10 cellular contexts compared by ENCODE assay signal in the genomic region with DNA sequence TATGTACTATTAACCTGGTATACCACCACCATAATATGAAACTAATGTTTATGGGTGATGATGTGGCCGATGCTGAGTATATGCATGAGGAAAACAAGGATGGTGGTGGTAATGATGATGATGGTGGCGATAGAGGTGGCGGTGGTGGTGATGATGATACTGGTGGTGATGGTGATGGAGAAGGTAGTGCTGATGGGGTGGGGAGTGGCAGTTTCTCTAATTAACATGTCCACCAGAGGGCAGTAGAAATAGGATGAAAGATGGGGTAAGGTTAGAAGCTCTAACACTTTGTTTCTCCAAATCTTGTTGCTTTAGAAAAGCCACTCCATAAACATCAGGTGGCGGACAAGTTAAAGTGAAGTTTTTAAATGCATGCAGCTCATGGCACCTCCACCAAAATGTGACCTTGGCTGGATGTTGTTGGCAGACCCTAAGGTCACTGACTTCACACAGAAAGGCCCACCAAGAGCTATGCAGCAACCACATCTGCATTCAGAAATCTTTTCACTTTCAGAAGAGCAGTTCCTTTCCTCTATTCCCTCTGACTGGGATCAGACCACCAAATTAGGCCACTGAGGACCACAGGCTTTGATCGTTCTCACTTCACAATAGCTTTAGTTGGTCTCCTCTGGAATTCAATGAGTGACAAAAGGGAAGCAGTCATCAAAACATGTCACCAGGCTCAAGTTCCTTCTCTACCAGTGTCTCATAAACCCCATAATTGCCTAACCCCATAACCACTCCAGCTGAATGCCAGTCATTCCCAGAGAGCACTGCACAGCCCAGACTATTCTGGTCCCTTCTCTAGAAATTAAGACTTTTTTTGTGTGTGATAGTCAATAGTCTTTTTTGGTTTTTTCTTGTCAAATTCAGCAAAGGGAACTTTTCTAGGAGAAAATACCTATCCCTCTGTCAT. TPM values are rescaled to one million over a fixed set of nuclear protein-coding genes. Genes with fewer than 3 reads are reported as not detected.
DNase-seq lines count a peak whose midpoint lies in the region; ATAC-seq, FAIRE-seq and TF ChIP-seq lines count a peak whose summit lies in the region.
"Had no signal": no experiment of that assay in that cellular context is flagged by ENCODE, and none has a peak within 500 bp of the region (broad histone marks: within the 10 kb centered on the region; RNA-seq: fewer than 3 reads in every experiment).

No MANE protein-coding gene starts in this region.

- CTCF ChIA-PET in H1 (lab: Charles Lee; ENCODE audit: partially characterized antibody) = interaction anchor here (0.6 to 17.2 kb wide), 28 partner anchors 9 to 713 kb away, joined by 3 to 240 read pairs (median 3); no protein-coding TSS in a partner anchor

- H3K79me2 ChIP-seq in H1 (ENCODE audit: control insufficient read depth in 1 of 2, insufficient read depth in 2 of 2, low read length in 2 of 2) = no peaks in the 10 kb centered on the region; a peak in 1 of 4 replicates

- no peaks in the 10 kb centered on the region for H3K79me1 ChIP-seq in H1 (ENCODE audit: low read depth, low read length)

- no peak overlapping the region for H2BK12ac ChIP-seq in H1 (ENCODE audit: low read depth, low read length)

- no peak for FAIRE-seq in H1 (lab: Jason Lieb, UNC)
- FAIRE-seq: colon had no signal

- ATAC-seq in activated naive CD4-positive, alpha-beta T cell treated with anti-CD3 and anti-CD28 coated beads, Interleukin-2, amount 50 U/mL, for 72 hours = peak; percentile 51 to 80
- ATAC-seq in HG02571 (IDR thresholded peaks at IDR 0.05; ENCODE audit: unreplicated experiment) = peak; percentile 70

- H4K5ac ChIP-seq in H1 (ENCODE audit: insufficient read length, low read depth, low read length) = no peak overlapping the region

- TF ChIP-seq RAD21 in H1 (IDR thresholded peaks at IDR 0.05 in 1 of 2, conservative IDR thresholded peaks at IDR 0.05 in 1 of 2; ENCODE audit: low read depth in 2 of 2, low read length in 2 of 2) = peak; percentile 42 to 53

- no peak overlapping the region for H3K56ac ChIP-seq in H1 (replicated peaks; ENCODE audit: insufficient read length, low read depth, low read length)

- H3K9me3 ChIP-seq in H1 (ENCODE audit: insufficient read depth in 2 of 2, low read depth in 1 of 2, low read length in 1 of 2) = no peaks in the 10 kb centered on the region
- H3K9me3 ChIP-seq: HAP-1 had no signal

- no peak overlapping the region for H3K9ac ChIP-seq in H1 (replicated peaks in 1 of 4; ENCODE audit: extremely low read depth in 1 of 4, low read depth in 3 of 4, low read length in 3 of 4)

- H2BK5ac ChIP-seq in H1 (ENCODE audit: low read depth, low read length) = no peak overlapping the region

- no peak overlapping the region for H3K4ac ChIP-seq in H1 (replicated peaks; ENCODE audit: insufficient read length, low read depth, low read length)

- no peak overlapping the region for H2BK20ac ChIP-seq in H1 (ENCODE audit: low read length)

- TF ChIP-seq POLR2A in H1 (IDR thresholded peaks at IDR 0.05; ENCODE audit: control extremely low read depth in 1 of 2, low read depth in 2 of 2, low read length in 2 of 2) = no peak

- no peak overlapping the region for H3K23ac ChIP-seq in H1 (ENCODE audit: insufficient read length)

- no peaks in the 10 kb centered on the region for H3K36me3 ChIP-seq in H1 (ENCODE audit: control insufficient read depth in 2 of 4, insufficient read depth in 4 of 4, low read length in 3 of 4)
- H3K36me3 ChIP-seq: HAP-1 had no signal

- H3K4me1 Mint-ChIP-seq in osteocyte (ENCODE audit: unreplicated experiment) = peaks cover 10% of the 10 kb centered on the region

- H3K4me1 ChIP-seq in H1 (replicated peaks in 1 of 4; ENCODE audit: control insufficient read depth in 3 of 4, insufficient read depth in 4 of 4, low read length in 3 of 4) = peaks cover 2 to 7% (median 3%) of the 10 kb centered on the region in 4 experiments; a peak in 4 of 7 replicates

- no peak overlapping the region for H4K91ac ChIP-seq in H1 (replicated peaks; ENCODE audit: insufficient read length, low read length)

- no peak overlapping the region for H3K4me3 ChIP-seq in H1 (ENCODE audit: extremely low read depth in 1 of 4, insufficient read depth in 2 of 4, low read depth in 3 of 4, low read length in 4 of 4)
- H3K4me3 ChIP-seq: HAP-1 had no signal

- H3K23me2 ChIP-seq in H1 (ENCODE audit: low read depth, low read length) = peaks cover 11% of the 10 kb centered on the region

- no peaks in the 10 kb centered on the region for H4K20me1 ChIP-seq in H1 (replicated peaks in 1 of 2; ENCODE audit: control insufficient read depth in 1 of 2, insufficient read depth in 2 of 2, low read length in 2 of 2)

- peak in 2 of 3 experiments; percentile 50 to 57; a peak in 3 of 4 replicates for TF ChIP-seq CTCF in H1 (IDR thresholded peaks at IDR 0.05; ENCODE audit: control extremely low read depth in 1 of 3, insufficient read depth in 1 of 3, low read depth in 1 of 3, low read length in 3 of 3)
- peak; percentile 64 for TF ChIP-seq CTCF in osteocyte (IDR thresholded peaks at IDR 0.05)

- no peak for TF ChIP-seq EP300 in H1 (IDR thresholded peaks at IDR 0.05; ENCODE audit: borderline replicate concordance in 1 of 2, low read depth in 2 of 2, low read length in 2 of 2)

- H3K27me3 Mint-ChIP-seq in osteocyte (ENCODE audit: unreplicated experiment) = peaks cover 90% of the 10 kb centered on the region

- H3K36me3 Mint-ChIP-seq in activated naive CD4-positive, alpha-beta T cell treated with anti-CD3 and anti-CD28 coated beads, Interleukin-2, amount 50 U/mL, for 72 hours = peaks cover 0 to 4% of the 10 kb centered on the region in 2 donors
- no peaks in the 10 kb centered on the region for H3K36me3 Mint-ChIP-seq in osteocyte (ENCODE audit: unreplicated experiment)

- H2AK5ac ChIP-seq in H1 (ENCODE audit: low read depth, low read length) = no peak overlapping the region

- no peak overlapping the region for H3K14ac ChIP-seq in H1 (ENCODE audit: insufficient read length)

- no peak overlapping the region for H3K4me3 Mint-ChIP-seq in osteocyte (ENCODE audit: unreplicated experiment)

- H3K9me3 Mint-ChIP-seq in activated naive CD4-positive, alpha-beta T cell treated with anti-CD3 and anti-CD28 coated beads, Interleukin-2, amount 50 U/mL, for 72 hours = no peaks in the 10 kb centered on the region
- no peaks in the 10 kb centered on the region for H3K9me3 Mint-ChIP-seq in osteocyte (ENCODE audit: unreplicated experiment)

- H2BK120ac ChIP-seq in H1 (replicated peaks; ENCODE audit: low read depth, low read length) = no peak overlapping the region

- H2AFZ ChIP-seq in H1 (ENCODE audit: low read length) = no peak overlapping the region

- 80% methylated on average over 5 of the region's 5 CpGs; no CpG with 5 or more reads in 1 of the 2 experiments for WGBS in H1 (ENCODE audit: extremely low coverage in 1 of 2, insufficient coverage in 1 of 2, insufficient read length in 1 of 2, insufficient replicate concordance in 2 of 2, low coverage in 1 of 2, low lambda C conversion rate in 2 of 2, missing lambda C conversion rate in 1 of 2), 2 experiments

- H4K8ac ChIP-seq in H1 (ENCODE audit: extremely low read depth, insufficient read depth, low read length) = no peak overlapping the region

- no peak for DNase-seq in activated naive CD4-positive, alpha-beta T cell treated with anti-CD3 and anti-CD28 coated beads, Interleukin-2, amount 50 U/mL, for 72 hours (ENCODE audit: low spot score in 2 of 2)
- DNase-seq in activated naive CD4-positive, alpha-beta T cell (lab: John Stamatoyannopoulos, UW) = no peak
- DNase-seq in NCI-H82 treated with DMSO at 0.1 percent for 48 hours (lab: John Stamatoyannopoulos, UW; ENCODE audit: unreplicated experiment) (peak; percentile 42), H1 (ENCODE audit: low read depth in 1 of 2, low spot score in 2 of 2) (no peak), osteocyte (ENCODE audit: extremely low spot score, unreplicated experiment) (no peak), activated gamma-delta T cell treated with Interleukin-2 at 50 U/mL for 16 hours (no peak)
- DNase-seq in activated T-cell treated with anti-CD3 and anti-CD28 coated beads, Interleukin-2, amount 50 U/mL, for 48 hours = no peak

- POLR2A ChIA-PET in H1 (lab: Charles Lee; ENCODE audit: partially characterized antibody) = interaction anchor here (1.2 kb wide), 1 partner anchor 11 kb away, joined by 7 read pairs; no protein-coding TSS in a partner anchor

- H3K27me3 ChIP-seq in H1 (replicated peaks in 1 of 4; ENCODE audit: control insufficient read depth in 3 of 4, extremely low read depth in 1 of 4, insufficient read depth in 3 of 4, low read length in 3 of 4) = peaks cover 0 to 1% (median 0%) of the 10 kb centered on the region in 4 experiments; a peak in 1 of 7 replicates

- H3K27ac Mint-ChIP-seq in activated naive CD4-positive, alpha-beta T cell treated with anti-CD3 and anti-CD28 coated beads, Interleukin-2, amount 50 U/mL, for 72 hours = no peak overlapping the region
- no peak overlapping the region for H3K27ac Mint-ChIP-seq in osteocyte (ENCODE audit: unreplicated experiment)

- H3K18ac ChIP-seq in H1 (ENCODE audit: extremely low read depth, low read length) = no peak overlapping the region

- 0 out of 2 replicates have a peak overlapping the region, but pooled peaks have one; percentile 12 for H2BK15ac ChIP-seq in H1 (ENCODE audit: low read length)

- H3K4me2 ChIP-seq in H1 (ENCODE audit: insufficient read depth in 1 of 2, low read depth in 2 of 2, low read length in 2 of 2) = no peak overlapping the region

- no peak overlapping the region for H3K27ac ChIP-seq in H1 (ENCODE audit: low read depth, low read length)

TF ChIP-seq in H1, 55 proteins besides CTCF, POLR2A, EP300 and RAD21:
- TF ChIP-seq YY1 (IDR thresholded peaks at IDR 0.05; ENCODE audit: low read depth, low read length) (peak; percentile 57; the same call in 1 of the 2 replicates), CBX5 (IDR thresholded peaks at IDR 0.05; ENCODE audit: low read depth, low read length) (no peak)

RNA-seq across cellular contexts. Expression of a gene that starts 7.5 kb away (rescaled TPM):
- total RNA-seq in activated naive CD4-positive, alpha-beta T cell treated with anti-CD3 and anti-CD28 coated beads, Interleukin-2, amount 50 U/mL, for 72 hours = under 1 TPM; 0.05 to 0.25 TPM
- total RNA-seq in H1 (2021; fragmentation: NEBNext Ultra II Directional; extraction: Animal tissue kit (Norgen Biotek cat#: 25700)) = 59.3 and 61.3 TPM in 2 replicates
- 11.9 and 12.2 TPM in 2 replicates for polyA plus RNA-seq in H1 (2011; rRNA removed)
- polyA plus RNA-seq in H1 (2011; cell fraction: cytosol; rRNA removed) = 12.9 TPM
- 22.4 TPM for polyA plus RNA-seq in H1 (2011; cell fraction: nucleus; rRNA removed)
- 23.1 to 35.1 TPM (median 27.2 TPM) in 4 replicates for polyA plus RNA-seq in H1 (2012, experiment 1 of 2)
- 25.7 TPM for polyA plus RNA-seq in H1 (2012, experiment 2 of 2)
- 28.0 TPM for polyA plus RNA-seq in H1 (2013, experiment 1 of 2)
- 29.7 TPM for polyA plus RNA-seq in H1 (2013, experiment 2 of 2)
- 38.6 and 49.0 TPM in 2 replicates for polyA minus RNA-seq in H1 (2011; rRNA and poly(A)+ RNA removed)
- polyA minus RNA-seq in H1 (2011; cell fraction: cytosol; rRNA and poly(A)+ RNA removed) = 30.3 TPM
- polyA minus RNA-seq in H1 (2011; cell fraction: nucleus; rRNA and poly(A)+ RNA removed) = 83.2 TPM
- total RNA-seq in osteocyte = 9.7 and 10.7 TPM in 2 replicates
